In the genomic region with DNA sequence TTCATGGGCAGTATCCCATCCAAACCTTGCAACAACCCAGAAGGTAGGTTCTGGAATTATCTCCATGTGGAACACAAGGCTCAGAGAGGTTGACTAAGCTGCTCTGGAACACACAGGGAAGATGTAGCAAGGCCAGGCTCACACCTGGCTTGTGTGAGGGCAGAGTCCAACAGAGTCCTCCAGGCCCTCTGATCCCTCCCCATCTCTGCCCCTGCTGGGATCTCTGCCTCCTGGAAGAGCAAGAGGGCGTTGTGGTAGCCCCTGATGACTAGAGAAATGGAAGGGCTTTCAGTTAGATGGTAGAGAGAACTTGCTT, we compare ENCODE assay signal across 1 cellular context.
TF ChIP-seq lines count a peak whose summit lies in the region.

No MANE protein-coding gene starts in this region.

TF ChIP-seq in HepG2, 621 proteins besides CTCF, POLR2A, EP300 and RAD21 (continued from another document and continues in another):
- TF ChIP-seq, protein P1, sequence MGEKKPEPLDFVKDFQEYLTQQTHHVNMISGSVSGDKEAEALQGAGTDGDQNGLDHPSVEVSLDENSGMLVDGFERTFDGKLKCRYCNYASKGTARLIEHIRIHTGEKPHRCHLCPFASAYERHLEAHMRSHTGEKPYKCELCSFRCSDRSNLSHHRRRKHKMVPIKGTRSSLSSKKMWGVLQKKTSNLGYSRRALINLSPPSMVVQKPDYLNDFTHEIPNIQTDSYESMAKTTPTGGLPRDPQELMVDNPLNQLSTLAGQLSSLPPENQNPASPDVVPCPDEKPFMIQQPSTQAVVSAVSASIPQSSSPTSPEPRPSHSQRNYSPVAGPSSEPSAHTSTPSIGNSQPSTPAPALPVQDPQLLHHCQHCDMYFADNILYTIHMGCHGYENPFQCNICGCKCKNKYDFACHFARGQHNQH (CRISPR knock-in tag; IDR thresholded peaks at IDR 0.05): no peak
- no peak for TF ChIP-seq NFKBIZ (CRISPR knock-in tag; IDR thresholded peaks at IDR 0.05)
- no peak for TF ChIP-seq ZFX (CRISPR knock-in tag; IDR thresholded peaks at IDR 0.05; ENCODE audit: low read depth)
- TF ChIP-seq ZNF263 (CRISPR knock-in tag; IDR thresholded peaks at IDR 0.05): peak; percentile 87
- TF ChIP-seq REXO4 (CRISPR knock-in tag; IDR thresholded peaks at IDR 0.05; ENCODE audit: borderline replicate concordance): no peak
- no peak for TF ChIP-seq ZZZ3 (CRISPR knock-in tag; IDR thresholded peaks at IDR 0.05; ENCODE audit: borderline replicate concordance)
- TF ChIP-seq POLR2G (IDR thresholded peaks at IDR 0.05; ENCODE audit: low read depth, low read length): no peak
- no peak for TF ChIP-seq DR1 (CRISPR knock-in tag; IDR thresholded peaks at IDR 0.05)
- TF ChIP-seq FOXK2 (IDR thresholded peaks at IDR 0.05): no peak
- peak; percentile 53; the same call in 1 of the 2 replicates for TF ChIP-seq HDAC2 (CRISPR knock-in tag; IDR thresholded peaks at IDR 0.05)
- TF ChIP-seq, protein P2, sequence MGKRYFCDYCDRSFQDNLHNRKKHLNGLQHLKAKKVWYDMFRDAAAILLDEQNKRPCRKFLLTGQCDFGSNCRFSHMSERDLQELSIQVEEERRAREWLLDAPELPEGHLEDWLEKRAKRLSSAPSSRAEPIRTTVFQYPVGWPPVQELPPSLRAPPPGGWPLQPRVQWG (CRISPR knock-in tag; IDR thresholded peaks at IDR 0.05; ENCODE audit: borderline replicate concordance, low read depth): no peak
- no peak for TF ChIP-seq ZUFSP (CRISPR knock-in tag; IDR thresholded peaks at IDR 0.05; ENCODE audit: borderline replicate concordance)
- no peak for TF ChIP-seq ZNF33B (CRISPR knock-in tag; IDR thresholded peaks at IDR 0.05)
- no peak for TF ChIP-seq ZNF20 (CRISPR knock-in tag; IDR thresholded peaks at IDR 0.05)
- TF ChIP-seq PTBP1 (IDR thresholded peaks at IDR 0.05; ENCODE audit: low read depth, low read length, poor library complexity, severe bottlenecking): no peak
- no peak for TF ChIP-seq ZNF431 (CRISPR knock-in tag; IDR thresholded peaks at IDR 0.05; ENCODE audit: borderline replicate concordance, low read depth)
- no peak for TF ChIP-seq RFX5 (IDR thresholded peaks at IDR 0.05; ENCODE audit: low read depth, low read length)
- peak; percentile 33 for TF ChIP-seq XRCC5 (optimal IDR thresholded peaks at IDR 0.05; ENCODE audit: low read length)
- TF ChIP-seq, protein P3, sequence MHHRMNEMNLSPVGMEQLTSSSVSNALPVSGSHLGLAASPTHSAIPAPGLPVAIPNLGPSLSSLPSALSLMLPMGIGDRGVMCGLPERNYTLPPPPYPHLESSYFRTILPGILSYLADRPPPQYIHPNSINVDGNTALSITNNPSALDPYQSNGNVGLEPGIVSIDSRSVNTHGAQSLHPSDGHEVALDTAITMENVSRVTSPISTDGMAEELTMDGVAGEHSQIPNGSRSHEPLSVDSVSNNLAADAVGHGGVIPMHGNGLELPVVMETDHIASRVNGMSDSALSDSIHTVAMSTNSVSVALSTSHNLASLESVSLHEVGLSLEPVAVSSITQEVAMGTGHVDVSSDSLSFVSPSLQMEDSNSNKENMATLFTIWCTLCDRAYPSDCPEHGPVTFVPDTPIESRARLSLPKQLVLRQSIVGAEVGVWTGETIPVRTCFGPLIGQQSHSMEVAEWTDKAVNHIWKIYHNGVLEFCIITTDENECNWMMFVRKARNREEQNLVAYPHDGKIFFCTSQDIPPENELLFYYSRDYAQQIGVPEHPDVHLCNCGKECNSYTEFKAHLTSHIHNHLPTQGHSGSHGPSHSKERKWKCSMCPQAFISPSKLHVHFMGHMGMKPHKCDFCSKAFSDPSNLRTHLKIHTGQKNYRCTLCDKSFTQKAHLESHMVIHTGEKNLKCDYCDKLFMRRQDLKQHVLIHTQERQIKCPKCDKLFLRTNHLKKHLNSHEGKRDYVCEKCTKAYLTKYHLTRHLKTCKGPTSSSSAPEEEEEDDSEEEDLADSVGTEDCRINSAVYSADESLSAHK (CRISPR knock-in tag; IDR thresholded peaks at IDR 0.05; ENCODE audit: borderline replicate concordance): no peak
- no peak for TF ChIP-seq ZBTB21 (CRISPR knock-in tag; IDR thresholded peaks at IDR 0.05)
- TF ChIP-seq, protein P4, sequence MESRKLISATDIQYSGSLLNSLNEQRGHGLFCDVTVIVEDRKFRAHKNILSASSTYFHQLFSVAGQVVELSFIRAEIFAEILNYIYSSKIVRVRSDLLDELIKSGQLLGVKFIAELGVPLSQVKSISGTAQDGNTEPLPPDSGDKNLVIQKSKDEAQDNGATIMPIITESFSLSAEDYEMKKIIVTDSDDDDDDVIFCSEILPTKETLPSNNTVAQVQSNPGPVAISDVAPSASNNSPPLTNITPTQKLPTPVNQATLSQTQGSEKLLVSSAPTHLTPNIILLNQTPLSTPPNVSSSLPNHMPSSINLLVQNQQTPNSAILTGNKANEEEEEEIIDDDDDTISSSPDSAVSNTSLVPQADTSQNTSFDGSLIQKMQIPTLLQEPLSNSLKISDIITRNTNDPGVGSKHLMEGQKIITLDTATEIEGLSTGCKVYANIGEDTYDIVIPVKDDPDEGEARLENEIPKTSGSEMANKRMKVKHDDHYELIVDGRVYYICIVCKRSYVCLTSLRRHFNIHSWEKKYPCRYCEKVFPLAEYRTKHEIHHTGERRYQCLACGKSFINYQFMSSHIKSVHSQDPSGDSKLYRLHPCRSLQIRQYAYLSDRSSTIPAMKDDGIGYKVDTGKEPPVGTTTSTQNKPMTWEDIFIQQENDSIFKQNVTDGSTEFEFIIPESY (CRISPR knock-in tag; IDR thresholded peaks at IDR 0.05): no peak
- TF ChIP-seq ISX (CRISPR knock-in tag; conservative IDR thresholded peaks at IDR 0.05): no peak
- TF ChIP-seq, protein P5, sequence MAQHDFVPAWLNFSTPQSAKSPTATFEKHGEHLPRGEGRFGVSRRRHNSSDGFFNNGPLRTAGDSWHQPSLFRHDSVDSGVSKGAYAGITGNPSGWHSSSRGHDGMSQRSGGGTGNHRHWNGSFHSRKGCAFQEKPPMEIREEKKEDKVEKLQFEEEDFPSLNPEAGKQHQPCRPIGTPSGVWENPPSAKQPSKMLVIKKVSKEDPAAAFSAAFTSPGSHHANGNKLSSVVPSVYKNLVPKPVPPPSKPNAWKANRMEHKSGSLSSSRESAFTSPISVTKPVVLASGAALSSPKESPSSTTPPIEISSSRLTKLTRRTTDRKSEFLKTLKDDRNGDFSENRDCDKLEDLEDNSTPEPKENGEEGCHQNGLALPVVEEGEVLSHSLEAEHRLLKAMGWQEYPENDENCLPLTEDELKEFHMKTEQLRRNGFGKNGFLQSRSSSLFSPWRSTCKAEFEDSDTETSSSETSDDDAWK (CRISPR knock-in tag; IDR thresholded peaks at IDR 0.05): no peak
- no peak for TF ChIP-seq ZNF607 (CRISPR knock-in tag; IDR thresholded peaks at IDR 0.05; ENCODE audit: borderline replicate concordance)
- peak; percentile 34 for TF ChIP-seq CBX1 (IDR thresholded peaks at IDR 0.05; ENCODE audit: low read depth)
- 0 out of 2 replicates have a peak, but pooled peaks have one; percentile 1 for TF ChIP-seq REPIN1 (CRISPR knock-in tag; IDR thresholded peaks at IDR 0.05; ENCODE audit: borderline replicate concordance, low read depth)
- TF ChIP-seq SP5 (CRISPR knock-in tag; IDR thresholded peaks at IDR 0.05; ENCODE audit: borderline replicate concordance, low read depth): 0 out of 2 replicates have a peak, but pooled peaks have one; percentile 26
- TF ChIP-seq, protein P6, sequence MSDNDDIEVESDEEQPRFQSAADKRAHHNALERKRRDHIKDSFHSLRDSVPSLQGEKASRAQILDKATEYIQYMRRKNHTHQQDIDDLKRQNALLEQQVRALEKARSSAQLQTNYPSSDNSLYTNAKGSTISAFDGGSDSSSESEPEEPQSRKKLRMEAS (IDR thresholded peaks at IDR 0.05): peak; percentile 52; the same call in 1 of the 2 replicates
- TF ChIP-seq, protein P7, sequence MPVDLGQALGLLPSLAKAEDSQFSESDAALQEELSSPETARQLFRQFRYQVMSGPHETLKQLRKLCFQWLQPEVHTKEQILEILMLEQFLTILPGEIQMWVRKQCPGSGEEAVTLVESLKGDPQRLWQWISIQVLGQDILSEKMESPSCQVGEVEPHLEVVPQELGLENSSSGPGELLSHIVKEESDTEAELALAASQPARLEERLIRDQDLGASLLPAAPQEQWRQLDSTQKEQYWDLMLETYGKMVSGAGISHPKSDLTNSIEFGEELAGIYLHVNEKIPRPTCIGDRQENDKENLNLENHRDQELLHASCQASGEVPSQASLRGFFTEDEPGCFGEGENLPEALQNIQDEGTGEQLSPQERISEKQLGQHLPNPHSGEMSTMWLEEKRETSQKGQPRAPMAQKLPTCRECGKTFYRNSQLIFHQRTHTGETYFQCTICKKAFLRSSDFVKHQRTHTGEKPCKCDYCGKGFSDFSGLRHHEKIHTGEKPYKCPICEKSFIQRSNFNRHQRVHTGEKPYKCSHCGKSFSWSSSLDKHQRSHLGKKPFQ (CRISPR knock-in tag; IDR thresholded peaks at IDR 0.05; ENCODE audit: insufficient replicate concordance): no peak
- no peak for TF ChIP-seq CENPX (CRISPR knock-in tag; IDR thresholded peaks at IDR 0.05)
- TF ChIP-seq ZSCAN31 (CRISPR knock-in tag; IDR thresholded peaks at IDR 0.05; ENCODE audit: low read depth): no peak
- TF ChIP-seq NCOR1 (IDR thresholded peaks at IDR 0.05; ENCODE audit: borderline replicate concordance, low read length): peak; percentile 61; the same call in 1 of the 2 replicates
- no peak for TF ChIP-seq ZNF512B (CRISPR knock-in tag; IDR thresholded peaks at IDR 0.05; ENCODE audit: borderline replicate concordance)
- peak; percentile 79; the same call in 1 of the 2 replicates for TF ChIP-seq ZNF12 (CRISPR knock-in tag; IDR thresholded peaks at IDR 0.05)
- TF ChIP-seq HINFP (CRISPR knock-in tag; IDR thresholded peaks at IDR 0.05; ENCODE audit: low read depth): no peak
- TF ChIP-seq, protein P8, sequence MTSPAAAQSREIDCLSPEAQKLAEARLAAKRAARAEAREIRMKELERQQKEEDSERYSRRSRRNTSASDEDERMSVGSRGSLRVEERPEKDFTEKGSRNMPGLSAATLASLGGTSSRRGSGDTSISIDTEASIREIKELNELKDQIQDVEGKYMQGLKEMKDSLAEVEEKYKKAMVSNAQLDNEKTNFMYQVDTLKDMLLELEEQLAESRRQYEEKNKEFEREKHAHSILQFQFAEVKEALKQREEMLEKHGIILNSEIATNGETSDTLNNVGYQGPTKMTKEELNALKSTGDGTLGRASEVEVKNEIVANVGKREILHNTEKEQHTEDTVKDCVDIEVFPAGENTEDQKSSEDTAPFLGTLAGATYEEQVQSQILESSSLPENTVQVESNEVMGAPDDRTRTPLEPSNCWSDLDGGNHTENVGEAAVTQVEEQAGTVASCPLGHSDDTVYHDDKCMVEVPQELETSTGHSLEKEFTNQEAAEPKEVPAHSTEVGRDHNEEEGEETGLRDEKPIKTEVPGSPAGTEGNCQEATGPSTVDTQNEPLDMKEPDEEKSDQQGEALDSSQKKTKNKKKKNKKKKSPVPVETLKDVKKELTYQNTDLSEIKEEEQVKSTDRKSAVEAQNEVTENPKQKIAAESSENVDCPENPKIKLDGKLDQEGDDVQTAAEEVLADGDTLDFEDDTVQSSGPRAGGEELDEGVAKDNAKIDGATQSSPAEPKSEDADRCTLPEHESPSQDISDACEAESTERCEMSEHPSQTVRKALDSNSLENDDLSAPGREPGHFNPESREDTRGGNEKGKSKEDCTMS (CRISPR knock-in tag; conservative IDR thresholded peaks at IDR 0.05): no peak
- no peak for TF ChIP-seq THYN1 (CRISPR knock-in tag; IDR thresholded peaks at IDR 0.05; ENCODE audit: borderline replicate concordance, low read depth)
- TF ChIP-seq ZNF382 (CRISPR knock-in tag; IDR thresholded peaks at IDR 0.05; ENCODE audit: borderline replicate concordance): no peak
